In the genomic region with DNA sequence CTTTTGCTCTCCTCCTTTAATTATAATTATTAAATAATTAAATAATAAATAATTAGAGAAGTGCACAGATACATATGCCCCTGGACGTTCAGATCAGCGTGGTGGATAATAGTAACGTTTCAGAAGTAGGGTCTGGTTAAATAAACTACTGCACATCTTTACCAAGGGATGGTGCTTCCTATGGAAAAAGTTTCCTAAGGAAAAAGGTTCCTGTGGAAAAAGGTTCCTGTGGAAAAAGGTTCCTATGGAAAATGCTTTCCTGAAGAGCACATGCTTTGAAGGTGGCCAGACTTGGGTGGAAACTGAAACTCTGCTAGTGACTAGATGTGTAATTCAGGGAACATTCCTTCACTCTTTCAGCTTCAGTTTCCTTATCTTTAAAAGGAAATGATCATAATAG, we compare ENCODE assay signal across 5 cellular contexts. TPM values are rescaled to one million over a fixed set of nuclear protein-coding genes. Genes with fewer than 3 reads are reported as not detected.
"Had no signal": no experiment of that assay in that cellular context is flagged by ENCODE, and none has a peak within 500 bp of the region (broad histone marks: within the 10 kb centered on the region; RNA-seq: fewer than 3 reads in every experiment).

No MANE protein-coding gene starts in this region.

RNA-seq across cellular contexts. Expression of a gene that starts 37.4 kb away (rescaled TPM):
- total RNA-seq: activated CD8-positive, alpha-beta memory T cell treated with anti-CD3 and anti-CD28 coated beads for 36 hours; activated CD8-positive, alpha-beta T cell treated with anti-CD3 and anti-CD28 coated beads for 36 hours; activated naive CD8-positive, alpha-beta T cell treated with anti-CD3 and anti-CD28 coated beads for 36 hours; activated T-cell treated with anti-CD3 and anti-CD28 coated beads, Interleukin-2, amount 50 U/mL, for 4 hours; astrocyte had no signal
